Comparison of ENCODE assay signal across 32 cellular contexts in genomic region chr22:31136711-31137110, GRCh38. TPM values are rescaled to one million over a fixed set of nuclear protein-coding genes. Genes with fewer than 3 reads are reported as not detected.
"Had no signal": no experiment of that assay in that cellular context is flagged by ENCODE, and none has a peak within 500 bp of the region (broad histone marks: within the 10 kb centered on the region; RNA-seq: fewer than 3 reads in every experiment).

No MANE protein-coding gene starts in this region.

- DNase-seq: activated CD4-positive, alpha-beta memory T cell treated with anti-CD3 and anti-CD28 coated beads for 36 hours; activated CD4-positive, alpha-beta T cell treated with anti-CD3 and anti-CD28 coated beads for 36 hours; activated CD4-positive, alpha-beta T cell treated with anti-CD3 and anti-CD28 coated beads, Interleukin-2, amount 10 ng/mL, durations not matched to agents 24 days and 14 days; activated CD4-positive, CD25-positive, alpha-beta regulatory T cell; activated CD4-positive, CD25-positive, alpha-beta regulatory T cell treated with anti-CD3 and anti-CD28 coated beads, Interleukin-2, amount 50 U/mL, for 72 hours; activated CD8-positive, alpha-beta memory T cell treated with anti-CD3 and anti-CD28 coated beads, Interleukin-2, amount 10 ng/mL, durations not matched to agents 7 days and 5 days; activated CD8-positive, alpha-beta memory T cell treated with anti-CD3 and anti-CD28 coated beads, Interleukin-2, amount 50 U/mL, for 4 hours; activated CD8-positive, alpha-beta T cell treated with anti-CD3 and anti-CD28 coated beads, Interleukin-2, amount 10 ng/mL, durations not matched to agents 7 days and 5 days; activated effector memory CD4-positive, alpha-beta T cell treated with anti-CD3 and anti-CD28 coated beads, Interleukin-2, amount 50 U/mL, for 16 hours; activated naive CD4-positive, alpha-beta T cell treated with anti-CD3 and anti-CD28 coated beads for 36 hours; activated naive CD8-positive, alpha-beta T cell treated with anti-CD3 and anti-CD28 coated beads for 36 hours; activated naive CD8-positive, alpha-beta T cell treated with anti-CD3 and anti-CD28 coated beads, Interleukin-2, amount 50 U/mL, for 24 hours; activated T-cell treated with anti-CD3 and anti-CD28 coated beads, Interleukin-2, amount 50 U/mL, for 1 hour; activated T-cell treated with anti-CD3 and anti-CD28 coated beads, Interleukin-2, amount 50 U/mL, for 48 hours; adrenal gland; amygdala; body of pancreas; caudate nucleus; cortex of kidney; dermis blood vessel endothelial cell; effector CD8-positive, alpha-beta T cell; esophagus squamous epithelium; foreskin melanocyte; T-helper 2 cell had no signal

- H3K9me3 ChIP-seq: adrenal gland, body of pancreas, esophagus squamous epithelium, gastroesophageal sphincter had no signal

- ATAC-seq: activated CD4-positive, alpha-beta T cell treated with anti-CD3 and anti-CD28 coated beads for 36 hours; activated CD8-positive, alpha-beta memory T cell treated with anti-CD3 and anti-CD28 coated beads, Interleukin-2, amount 10 ng/mL, durations not matched to agents 7 days and 5 days; activated CD8-positive, alpha-beta T cell treated with anti-CD3 and anti-CD28 coated beads, Interleukin-2, amount 10 ng/mL, durations not matched to agents 7 days and 5 days; activated naive CD8-positive, alpha-beta T cell treated with anti-CD3 and anti-CD28 coated beads, Interleukin-2, amount 50 U/mL, for 24 hours; body of pancreas; gastroesophageal sphincter had no signal

- H3K27me3 ChIP-seq: adrenal gland, body of pancreas had no signal

- H3K27ac ChIP-seq: adrenal gland, body of pancreas, epithelial cell of prostate, esophagus squamous epithelium, gastroesophageal sphincter had no signal

- H3K4me1 ChIP-seq: adrenal gland, gastroesophageal sphincter had no signal

- H3K4me3 ChIP-seq: adrenal gland, body of pancreas, esophagus squamous epithelium, gastroesophageal sphincter had no signal

- H3K36me3 ChIP-seq: adrenal gland had no signal

RNA-seq across cellular contexts. Expression of gene PLA2G3, which starts 3.6 kb away (rescaled TPM):
- total RNA-seq: activated CD4-positive, alpha-beta memory T cell treated with anti-CD3 and anti-CD28 coated beads for 36 hours; activated CD4-positive, alpha-beta T cell treated with anti-CD3 and anti-CD28 coated beads for 36 hours; activated CD4-positive, alpha-beta T cell treated with anti-CD3 and anti-CD28 coated beads, Interleukin-2, amount 10 ng/mL, durations not matched to agents 24 days and 14 days; activated CD8-positive, alpha-beta memory T cell treated with anti-CD3 and anti-CD28 coated beads for 36 hours; activated CD8-positive, alpha-beta memory T cell treated with anti-CD3 and anti-CD28 coated beads, Interleukin-2, amount 10 ng/mL, durations not matched to agents 7 days and 5 days; activated CD8-positive, alpha-beta T cell treated with anti-CD3 and anti-CD28 coated beads, Interleukin-2, amount 10 ng/mL, durations not matched to agents 7 days and 5 days; activated naive CD4-positive, alpha-beta T cell treated with anti-CD3 and anti-CD28 coated beads for 36 hours; activated naive CD8-positive, alpha-beta T cell treated with anti-CD3 and anti-CD28 coated beads for 36 hours; activated T-helper 1 cell treated with anti-CD3 and anti-CD28 coated beads, Interleukin-12 subunit alpha, Interleukin-12 subunit beta, Interleukin-2, Interleukin-4 antibody, amounts not matched to agents 30 ng/mL and 10 ng/mL and 1 ng/mL, durations not matched to agents 14 hours and 24 hours and 36 hours; activated T-helper 2 cell treated with anti-CD3 and anti-CD28 coated beads, Interferon-gamma antibody, Interleukin-2, Interleukin-4, amounts not matched to agents 10 μg/mL and 5 μg/mL and 100 μg/mL, durations not matched to agents 14 hours and 24 hours and 36 hours; adrenal gland; aorta; body of pancreas; dermis blood vessel endothelial cell; glomerular endothelial cell; T-helper 1 cell treated with Interleukin-12 subunit alpha and Interleukin-12 subunit beta and Interleukin-4 antibody, amounts not matched to agents 30 ng/mL and 1 ng/mL, for 36 hours had no signal

RNA-seq across cellular contexts. Expression of gene INPP5J, which starts 13.9 kb away (rescaled TPM):
- total RNA-seq: activated CD8-positive, alpha-beta T cell treated with anti-CD3 and anti-CD28 coated beads, Interleukin-2, amount 10 ng/mL, durations not matched to agents 7 days and 5 days; activated T-helper 1 cell treated with anti-CD3 and anti-CD28 coated beads, Interleukin-12 subunit alpha, Interleukin-12 subunit beta, Interleukin-2, Interleukin-4 antibody, amounts not matched to agents 30 ng/mL and 10 ng/mL and 1 ng/mL, durations not matched to agents 14 hours and 24 hours and 36 hours; dermis blood vessel endothelial cell; T-helper 1 cell treated with Interleukin-12 subunit alpha and Interleukin-12 subunit beta and Interleukin-4 antibody, amounts not matched to agents 30 ng/mL and 1 ng/mL, for 36 hours had no signal
